11 cellular contexts compared by ENCODE assay signal in the genomic region with DNA sequence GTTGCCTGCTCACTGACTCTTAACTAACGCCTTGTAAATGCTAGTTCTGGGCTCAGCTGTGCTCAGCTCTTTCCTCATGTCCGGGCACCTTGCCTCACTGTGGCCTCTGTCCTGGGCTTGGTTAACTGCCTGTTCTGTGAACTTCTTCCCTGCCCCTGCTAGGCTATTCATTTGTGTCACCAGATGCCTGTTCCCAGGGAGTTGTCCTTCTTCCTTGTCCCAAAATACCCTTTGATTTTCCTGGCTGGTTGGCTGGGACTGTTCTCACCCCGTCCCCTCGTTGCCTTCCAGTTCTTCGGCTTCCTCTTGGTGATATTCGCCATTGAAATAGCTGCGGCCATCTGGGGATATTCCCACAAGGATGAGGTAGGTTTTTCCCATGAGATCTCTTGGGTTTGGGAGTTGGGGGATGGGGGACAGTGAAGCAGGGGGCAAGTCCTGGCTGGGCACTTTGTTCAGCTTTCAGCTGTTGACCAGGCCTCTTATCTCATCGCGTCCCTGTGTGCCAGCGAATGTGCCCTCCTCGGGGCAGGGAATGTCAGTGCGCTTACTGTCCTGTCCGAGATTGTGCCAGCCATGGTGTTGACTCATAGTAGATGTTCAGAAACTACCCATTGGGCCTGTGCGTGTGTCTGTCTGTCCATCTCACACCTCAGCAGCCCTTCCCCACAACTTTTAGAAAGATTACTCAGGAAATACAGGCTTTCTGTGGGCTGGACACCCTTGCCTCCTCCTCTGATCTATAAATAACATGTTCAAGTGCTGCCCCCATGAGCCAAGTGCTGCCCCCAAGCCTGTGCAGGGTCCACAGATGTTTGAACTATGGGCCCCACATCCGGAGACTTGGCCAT. TPM values are rescaled to one million over a fixed set of nuclear protein-coding genes. Genes with fewer than 3 reads are reported as not detected.
A peak's percentile ranks its signal among the peaks of the same experiment; 100 is the strongest.
DNase-seq lines count a peak whose midpoint lies in the region; ATAC-seq and TF ChIP-seq lines count a peak whose summit lies in the region.
"Had no signal": no experiment of that assay in that cellular context is flagged by ENCODE, and none has a peak within 500 bp of the region (broad histone marks: within the 10 kb centered on the region; RNA-seq: fewer than 3 reads in every experiment).

No MANE protein-coding gene starts in this region.

- H3K9ac ChIP-seq in skeletal muscle tissue (ENCODE audit: low read depth in 1 of 3, low read length in 3 of 3) = peak overlapping the region; percentile 32 to 81 (median 78)

- H3K27ac Mint-ChIP-seq in GM23338 = peak overlapping the region; percentile 41; the same call in 1 of the 2 replicates

- no peaks in the 10 kb centered on the region for H3K9me3 Mint-ChIP-seq in GM23338

- no peak overlapping the region for H2AFZ ChIP-seq in GM23338

- H3K79me2 ChIP-seq in GM23338 (replicated peaks; ENCODE audit: insufficient read depth) = peaks cover 31% of the 10 kb centered on the region

- no peak for DNase-seq in GM23338 (ENCODE audit: low spot score)
- no peak for DNase-seq in astrocyte of the spinal cord (ENCODE audit: low read depth, low spot score)
- no peak for DNase-seq in iPS-NIHi7 (ENCODE audit: extremely low spot score)
- no peak for DNase-seq in GM10266 (ENCODE audit: extremely low spot score)
- no peak for DNase-seq in DMS53 treated with DMSO at 0.1 percent for 48 hours (lab: John Stamatoyannopoulos, UW; ENCODE audit: unreplicated experiment)
- DNase-seq: activated T-cell treated with anti-CD3 and anti-CD28 coated beads for 4 hours, NCI-H1092, SHP77 had no signal

- peaks cover 4% of the 10 kb centered on the region; the same call in 1 of the 2 replicates for H3F3A ChIP-seq in GM23338 (replicated peaks; ENCODE audit: low read depth)

- TF ChIP-seq CTCF in GM23338 (conservative IDR thresholded peaks at IDR 0.05; ENCODE audit: low read depth in 2 of 2) (peak in 1 of 2 experiments; percentile 33; a peak in 2 of 4 replicates), astrocyte of the spinal cord (IDR thresholded peaks at IDR 0.05; ENCODE audit: low read depth, low read length) (peak; percentile 14), GM10266 (IDR thresholded peaks at IDR 0.05; ENCODE audit: control insufficient read depth, insufficient read depth, low read depth, missing control alignments) (no peak)

- H3K36me3 ChIP-seq in GM23338 (ENCODE audit: insufficient read depth) = peaks cover 29% of the 10 kb centered on the region
- peaks cover 13 to 25% (median 24%) of the 10 kb centered on the region in 3 donors for H3K36me3 ChIP-seq in skeletal muscle tissue (ENCODE audit: control insufficient read depth in 3 of 3, insufficient read depth in 3 of 3, low read length in 3 of 3)

- H3K4me1 Mint-ChIP-seq in GM23338 = peaks cover 33% of the 10 kb centered on the region

- H3K4me1 ChIP-seq in GM23338 (ENCODE audit: insufficient read depth) = peaks cover 15% of the 10 kb centered on the region; the same call in 1 of the 2 replicates
- H3K4me1 ChIP-seq in skeletal muscle tissue (ENCODE audit: control insufficient read depth in 3 of 3, insufficient read depth in 3 of 3, low read length in 3 of 3) = peaks cover 62 to 70% (median 63%) of the 10 kb centered on the region in 3 donors

- no peak overlapping the region for H3K4me3 Mint-ChIP-seq in GM23338

- ATAC-seq in GM23338 (no peak), HG03039 (IDR thresholded peaks at IDR 0.05; ENCODE audit: unreplicated experiment) (no peak)

- in situ Hi-C loops in astrocyte of the spinal cord (cut with HindIII; ENCODE audit: low sequenced_read_pairs) = no loop called here

- H3K9me3 ChIP-seq in skeletal muscle tissue (ENCODE audit: control insufficient read depth in 3 of 3, low read length in 3 of 3) = no peaks in the 10 kb centered on the region

- no peaks in the 10 kb centered on the region for H3K9me2 ChIP-seq in GM23338 (ENCODE audit: insufficient read depth)

- peaks cover 8% of the 10 kb centered on the region for H3K27me3 Mint-ChIP-seq in GM23338 (ENCODE audit: insufficient read depth, low read depth, poor library complexity)

- no peak overlapping the region for H3K4me2 ChIP-seq in GM23338

- H3K36me3 Mint-ChIP-seq in GM23338 (ENCODE audit: low read depth) = peaks cover 69% of the 10 kb centered on the region

- peaks cover 21% of the 10 kb centered on the region for H4K20me1 ChIP-seq in GM23338 (replicated peaks; ENCODE audit: insufficient read depth)

- H3K27ac ChIP-seq in GM23338 (ENCODE audit: low read depth) (no peak overlapping the region), layer of hippocampus (ENCODE audit: low read depth, low read length) (peak overlapping the region; percentile 97), skeletal muscle tissue (ENCODE audit: low read depth, low read length) (peak overlapping the region; percentile 71)

- no peaks in the 10 kb centered on the region for H3K27me3 ChIP-seq in GM23338 (ENCODE audit: insufficient read depth)
- no peaks in the 10 kb centered on the region for H3K27me3 ChIP-seq in layer of hippocampus (ENCODE audit: control insufficient read depth, insufficient read depth, low read length)
- H3K27me3 ChIP-seq in skeletal muscle tissue (ENCODE audit: control insufficient read depth in 3 of 3, insufficient read depth in 3 of 3, low read length in 3 of 3) = no peaks in the 10 kb centered on the region

- H3K4me3 ChIP-seq in GM23338 (no peak overlapping the region), astrocyte of the spinal cord (ENCODE audit: low read depth, low read length) (no peak overlapping the region), skeletal muscle tissue (ENCODE audit: low read length in 3 of 3) (peak overlapping the region; percentile 20 to 59 (median 55))

TF ChIP-seq in GM23338, 12 proteins besides CTCF, POLR2A, EP300 and RAD21 (continues in another document):
- TF ChIP-seq ZNF331 (CRISPR knock-in tag; IDR thresholded peaks at IDR 0.05; ENCODE audit: low read depth) = no peak
- TF ChIP-seq ZNF462 (CRISPR knock-in tag; IDR thresholded peaks at IDR 0.05) = no peak

RNA-seq across cellular contexts. Expression of gene CD9, which starts 33.1 kb away (rescaled TPM):
- total RNA-seq in GM23338 (2014; rRNA removed; shearing (Covaris generic)) = 222 and 227 TPM in 2 replicates
- polyA plus RNA-seq in GM23338 (2016; fragmentation: Nextera tagmentation; extraction: Ambion mirVana) = 250 and 251 TPM in 2 replicates
- total RNA-seq in skeletal muscle tissue = 62.6 TPM

Comparison
In these comparisons a context has a peak if more than half of its experiments do, and no peak if none do; other contexts are left out.
1. H3K4me3 ChIP-seq: peak in skeletal muscle tissue (3 of 3); none in GM23338 (single experiment) and astrocyte of the spinal cord (single experiment).